17 cellular contexts compared by ENCODE assay signal in the genomic region with DNA sequence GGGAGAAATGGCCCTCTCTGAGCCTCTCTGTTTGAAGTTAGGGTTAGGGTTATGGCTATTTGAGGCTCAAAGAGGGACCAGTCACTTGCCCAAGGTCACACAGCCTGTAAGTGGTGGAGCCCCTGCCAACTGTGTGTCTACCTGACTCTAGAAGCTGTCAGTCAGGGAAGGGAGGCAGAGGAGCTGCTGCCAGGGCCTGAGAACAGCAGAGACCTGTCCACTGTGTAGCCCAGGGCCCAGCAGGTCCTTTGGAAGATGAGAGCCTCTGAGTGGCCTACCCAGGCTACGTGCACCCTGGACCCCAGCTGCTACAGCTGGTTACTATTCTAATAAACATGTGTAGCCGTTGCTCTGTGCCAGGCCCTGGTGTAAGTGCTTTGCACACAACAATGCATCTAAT. TPM values are rescaled to one million over a fixed set of nuclear protein-coding genes. Genes with fewer than 3 reads are reported as not detected.
DNase-seq lines count a peak whose midpoint lies in the region; TF ChIP-seq lines count a peak whose summit lies in the region.
"Had no signal": no experiment of that assay in that cellular context is flagged by ENCODE, and none has a peak within 500 bp of the region (broad histone marks: within the 10 kb centered on the region; RNA-seq: fewer than 3 reads in every experiment).

No MANE protein-coding gene starts in this region.

- H3K23ac ChIP-seq in trophoblast cell (ENCODE audit: low read length) = no peak overlapping the region

- H3K79me1 ChIP-seq in trophoblast cell (ENCODE audit: low read length) = peaks cover 21% of the 10 kb centered on the region

- no peak overlapping the region for H3K27ac Mint-ChIP-seq in MCF 10A (ENCODE audit: low read depth, unreplicated experiment)
- H3K27ac Mint-ChIP-seq: activated naive CD4-positive, alpha-beta T cell treated with anti-CD3 and anti-CD28 coated beads for 36 hours; CD4-positive, CD25-positive, alpha-beta regulatory T cell had no signal

- no peak overlapping the region for H2AFZ ChIP-seq in trophoblast cell (ENCODE audit: insufficient read depth, low read length, poor library complexity)

- no peak overlapping the region for H3K9ac ChIP-seq in trophoblast cell (ENCODE audit: low read length)

- BruUV-seq in MCF 10A (replicated peaks; lab: Mats Ljungman, UMichigan) = no TSS peak

- peaks cover 5% of the 10 kb centered on the region for H3K79me2 ChIP-seq in trophoblast cell (ENCODE audit: control insufficient read depth, insufficient read depth, low read length, poor library complexity)

- H3K27me3 ChIP-seq in breast epithelium = no peaks in the 10 kb centered on the region
- no peaks in the 10 kb centered on the region for H3K27me3 ChIP-seq in left ventricle myocardium inferior (ENCODE audit: low read depth)
- no peaks in the 10 kb centered on the region for H3K27me3 ChIP-seq in trophoblast cell (ENCODE audit: insufficient read depth, low read length)
- H3K27me3 ChIP-seq in vagina = no peaks in the 10 kb centered on the region
- H3K27me3 ChIP-seq: right lobe of liver had no signal

- H3K4me3 Mint-ChIP-seq in MCF 10A (ENCODE audit: unreplicated experiment) = no peak overlapping the region
- H3K4me3 Mint-ChIP-seq: activated naive CD4-positive, alpha-beta T cell treated with anti-CD3 and anti-CD28 coated beads for 36 hours; CD4-positive, CD25-positive, alpha-beta regulatory T cell had no signal

- H3K4me1 ChIP-seq in breast epithelium (peaks cover 10 to 52% of the 10 kb centered on the region in 2 donors), left ventricle myocardium inferior (peaks cover 91% of the 10 kb centered on the region), trophoblast cell (ENCODE audit: control insufficient read depth in 1 of 2, insufficient read depth in 2 of 2, low read length in 2 of 2) (peaks cover 47 to 51% of the 10 kb centered on the region in 2 experiments), vagina (peaks cover 62% of the 10 kb centered on the region)

- H3K4me1 Mint-ChIP-seq in MCF 10A (ENCODE audit: insufficient read depth, unreplicated experiment) = peaks cover 57% of the 10 kb centered on the region

- POLR2A ChIA-PET in MCF 10A (lab: Yijun Ruan, JAX) = interaction anchor here (0.6 to 10.0 kb wide), 5 partner anchors 16 to 599 kb away, joined by 3 to 87 read pairs (median 5); a partner anchor contains a TSS

- no peak overlapping the region for H2BK120ac ChIP-seq in trophoblast cell (ENCODE audit: insufficient read depth, low read length, poor library complexity)

- H3K4me3 ChIP-seq in breast epithelium (no peak overlapping the region), left ventricle myocardium inferior (no peak overlapping the region), trophoblast cell (ENCODE audit: low read depth, low read length) (no peak overlapping the region), vagina (no peak overlapping the region)
- H3K4me3 ChIP-seq: right lobe of liver had no signal

- H3K9me3 ChIP-seq in breast epithelium = no peaks in the 10 kb centered on the region
- H3K9me3 ChIP-seq in left ventricle myocardium inferior (replicated peaks) = no peaks in the 10 kb centered on the region
- no peaks in the 10 kb centered on the region for H3K9me3 ChIP-seq in trophoblast cell (ENCODE audit: insufficient read depth, low read depth, low read length)
- H3K9me3 ChIP-seq in vagina = no peaks in the 10 kb centered on the region
- H3K9me3 ChIP-seq: right lobe of liver had no signal

- no peak overlapping the region for H4K8ac ChIP-seq in trophoblast cell (ENCODE audit: low read depth, low read length)

- H3K9me3 Mint-ChIP-seq in MCF 10A (ENCODE audit: unreplicated experiment) = no peaks in the 10 kb centered on the region
- H3K9me3 Mint-ChIP-seq: activated naive CD4-positive, alpha-beta T cell treated with anti-CD3 and anti-CD28 coated beads for 36 hours; CD4-positive, CD25-positive, alpha-beta regulatory T cell had no signal

- intact Hi-C loops in breast epithelium (cut with DNase I; ENCODE audit: low total_unique reads) (no loop called here), MCF 10A (cut with micrococcal nuclease) (loop anchor here (10.0 kb wide), 1 partner anchor 1185 kb away; a partner anchor contains a TSS), left ventricle myocardium inferior (cut with micrococcal nuclease) (no loop called here), vagina (cut with DNase I) (no loop called here)

- no peak overlapping the region for H3K18ac ChIP-seq in trophoblast cell (ENCODE audit: low read length)

- H4K12ac ChIP-seq in trophoblast cell (ENCODE audit: low read depth, low read length) = no peak overlapping the region

- peak overlapping the region; percentile 37 for H2BK12ac ChIP-seq in trophoblast cell (ENCODE audit: low read length)

- no peak for TF ChIP-seq POLR2A in breast epithelium (IDR thresholded peaks at IDR 0.05)
- TF ChIP-seq POLR2A in vagina (IDR thresholded peaks at IDR 0.05) = no peak

- peak overlapping the region; percentile 18 for H2AK5ac ChIP-seq in trophoblast cell (ENCODE audit: low read length)

- no CpG with 5 or more reads among the region's 2 CpGs for WGBS in trophoblast cell (ENCODE audit: extremely low coverage, insufficient coverage, insufficient read length)

- TF ChIP-seq CTCF in breast epithelium (IDR thresholded peaks at IDR 0.05) (no peak), MCF 10A (IDR thresholded peaks at IDR 0.05; ENCODE audit: unreplicated experiment) (no peak), left ventricle myocardium inferior (IDR thresholded peaks at IDR 0.05; ENCODE audit: borderline replicate concordance) (no peak), vagina (IDR thresholded peaks at IDR 0.05) (no peak)

- no peak overlapping the region for H3K4ac ChIP-seq in trophoblast cell (ENCODE audit: low read depth, low read length)

- DNase-seq in breast epithelium (ENCODE audit: low spot score in 2 of 2) (no peak), MCF 10A (ENCODE audit: unreplicated experiment) (no peak), left ventricle myocardium inferior (no peak), trophoblast cell (no peak), vagina (ENCODE audit: extremely low spot score in 2 of 2) (no peak), mesenteric fat pad (ENCODE audit: low spot score) (no peak), NCI-H2171 treated with DMSO at 0.1 percent for 48 hours (lab: John Stamatoyannopoulos, UW) (no peak)
- DNase-seq in stimulated activated CD8-positive, alpha-beta memory T cell treated with anti-CD3 and anti-CD28 coated beads, Interleukin-4, amount 100 ng/mL, for 48 hours = no peak
- DNase-seq: activated CD4-positive, alpha-beta T cell treated with anti-CD3 and anti-CD28 coated beads for 48 hours; activated naive CD4-positive, alpha-beta T cell treated with anti-CD3 and anti-CD28 coated beads for 36 hours; activated T-cell treated with anti-CD3 and anti-CD28 coated beads for 4 hours; CD4-positive, CD25-positive, alpha-beta regulatory T cell; cortex of kidney; DMS79; mesendoderm; NCI-H774 had no signal

- peaks cover 6% of the 10 kb centered on the region for H3K36me3 Mint-ChIP-seq in MCF 10A (ENCODE audit: insufficient read depth, unreplicated experiment)
- H3K36me3 Mint-ChIP-seq: CD4-positive, CD25-positive, alpha-beta regulatory T cell had no signal

- H4K91ac ChIP-seq in trophoblast cell (ENCODE audit: low read depth, low read length) = no peak overlapping the region

- no peak overlapping the region for H3K4me2 ChIP-seq in trophoblast cell (ENCODE audit: low read length)

- H2BK5ac ChIP-seq in trophoblast cell (ENCODE audit: low read depth, low read length, poor library complexity) = no peak overlapping the region

- H3K36me3 ChIP-seq in breast epithelium (no peaks in the 10 kb centered on the region), left ventricle myocardium inferior (no peaks in the 10 kb centered on the region), trophoblast cell (ENCODE audit: control insufficient read depth in 1 of 2, insufficient read depth in 2 of 2, low read length in 2 of 2) (no peaks in the 10 kb centered on the region), vagina (no peaks in the 10 kb centered on the region)
- H3K36me3 ChIP-seq: right lobe of liver had no signal

- H3K27me3 Mint-ChIP-seq in MCF 10A (ENCODE audit: insufficient read depth, unreplicated experiment) = no peaks in the 10 kb centered on the region

- H3K27ac ChIP-seq in breast epithelium (peak overlapping the region; percentile 51 to 87), left ventricle myocardium inferior (replicated peaks) (peak overlapping the region; percentile 94), trophoblast cell (ENCODE audit: low read depth, low read length) (no peak overlapping the region), vagina (peak overlapping the region; percentile 91)
- H3K27ac ChIP-seq: right lobe of liver had no signal

- CTCF ChIA-PET in MCF 10A (lab: Yijun Ruan, JAX) = interaction anchor here (0.8 to 1.9 kb wide), 9 partner anchors 8 to 243 kb away, joined by 3 to 18 read pairs (median 6); a partner anchor contains a TSS

- no peak overlapping the region for H3K14ac ChIP-seq in trophoblast cell (ENCODE audit: low read length)

RNA-seq across cellular contexts. Expression of a gene that starts 15.1 kb away (rescaled TPM):
- 1 to 10 TPM in 2 of 3 donors, not detected in 1; 2.3 to 3.8 TPM for total RNA-seq in breast epithelium
- 0.58 and 0.66 TPM in 2 replicates for total RNA-seq in MCF 10A (2022)
- total RNA-seq in left ventricle myocardium inferior = 0.47 TPM
- polyA plus RNA-seq in trophoblast cell (2013) = 0.14 and 0.19 TPM in 2 replicates
- total RNA-seq in vagina = 9.3 TPM
- total RNA-seq in mesenteric fat pad = not detected
- total RNA-seq: activated naive CD4-positive, alpha-beta T cell treated with anti-CD3 and anti-CD28 coated beads for 36 hours had no signal
- polyA plus RNA-seq: CD4-positive, CD25-positive, alpha-beta regulatory T cell had no signal
